Comparison of ENCODE assay signal across 17 cellular contexts in the genomic region with DNA sequence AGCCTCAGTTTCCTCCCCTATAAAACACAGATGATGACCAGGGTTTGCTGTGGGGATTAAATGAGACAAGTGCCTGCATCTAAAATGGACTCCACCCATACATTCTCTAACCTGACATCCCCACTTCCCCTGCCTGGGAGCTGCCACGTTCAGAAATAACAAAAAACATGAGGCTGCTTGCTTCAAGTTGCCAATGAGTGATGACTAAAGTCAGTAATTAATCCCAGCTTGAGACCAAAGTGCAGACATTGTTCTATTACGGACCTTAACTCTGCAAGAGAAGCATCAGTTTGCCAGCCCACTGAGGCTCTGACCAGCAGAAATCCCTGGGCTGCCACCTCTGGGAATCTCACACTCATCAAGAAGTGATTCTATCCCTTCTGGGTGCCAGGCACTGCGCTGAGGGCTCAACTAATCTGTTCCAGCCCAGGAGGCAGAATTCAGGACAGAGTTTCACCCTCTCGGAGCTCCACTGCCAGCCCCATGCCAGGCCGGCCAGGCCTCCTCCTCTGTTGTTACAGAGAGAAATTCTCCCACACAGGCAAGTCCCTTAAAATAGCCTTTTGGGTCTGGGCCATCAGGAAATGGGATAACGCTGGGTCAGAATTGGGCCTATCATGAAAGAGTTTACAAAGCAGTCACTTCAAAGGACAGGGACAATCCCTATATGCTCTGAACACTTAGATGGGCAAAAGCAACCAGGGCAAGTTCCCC. TPM values are rescaled to one million over a fixed set of nuclear protein-coding genes. Genes with fewer than 3 reads are reported as not detected.
DNase-seq lines count a peak whose midpoint lies in the region; ATAC-seq and TF ChIP-seq lines count a peak whose summit lies in the region.
"Had no signal": no experiment of that assay in that cellular context is flagged by ENCODE, and none has a peak within 500 bp of the region (broad histone marks: within the 10 kb centered on the region; RNA-seq: fewer than 3 reads in every experiment).

No MANE protein-coding gene starts in this region.

- H3K27me3 Mint-ChIP-seq in activated T-helper 2 cell treated with anti-CD3 and anti-CD28 coated beads, Interferon-gamma antibody, Interleukin-2, Interleukin-4, amounts not matched to agents 10 μg/mL and 5 μg/mL and 100 μg/mL, durations not matched to agents 14 hours and 24 hours and 36 hours (ENCODE audit: low read depth): peaks cover 6% of the 10 kb centered on the region
- H3K27me3 Mint-ChIP-seq: activated CD8-positive, alpha-beta T cell treated with anti-CD3 and anti-CD28 coated beads for 36 hours had no signal

- H3K4me3 ChIP-seq in fibroblast of the aortic adventitia (ENCODE audit: low read depth, low read length) (no peak overlapping the region), mucosa of rectum (ENCODE audit: low read length in 2 of 2) (no peak overlapping the region), upper lobe of left lung (no peak overlapping the region)
- H3K4me3 ChIP-seq: K562 had no signal

- peak in 1 of 2 donors; percentile 7 for ATAC-seq in upper lobe of left lung (ENCODE audit: low FRiP score in 2 of 2)
- ATAC-seq in omental fat pad (ENCODE audit: low FRiP score): no peak
- ATAC-seq: activated CD8-positive, alpha-beta T cell treated with anti-CD3 and anti-CD28 coated beads for 36 hours; effector memory CD8-positive, alpha-beta T cell; K562; stimulated activated naive CD8-positive, alpha-beta T cell treated with anti-CD3 and anti-CD28 coated beads, Interleukin-15, Interleukin-2, amounts not matched to agents 100 U/mL and 50 U/mL, for 24 hours had no signal

- H3K27ac ChIP-seq in mucosa of rectum (ENCODE audit: low read depth in 2 of 2, low read length in 2 of 2) (peak overlapping the region; percentile 27 to 49), upper lobe of left lung (peak overlapping the region; percentile 13 to 73 (median 50))

- H3K27ac Mint-ChIP-seq in activated T-helper 2 cell treated with anti-CD3 and anti-CD28 coated beads, Interferon-gamma antibody, Interleukin-2, Interleukin-4, amounts not matched to agents 10 μg/mL and 5 μg/mL and 100 μg/mL, durations not matched to agents 14 hours and 24 hours and 36 hours: no peak overlapping the region
- H3K27ac Mint-ChIP-seq: activated CD8-positive, alpha-beta T cell treated with anti-CD3 and anti-CD28 coated beads for 36 hours; effector memory CD8-positive, alpha-beta T cell; nephron progenitor cell had no signal

- intact Hi-C loops in activated T-helper 2 cell treated with anti-CD3 and anti-CD28 coated beads, Interferon-gamma antibody, Interleukin-2, Interleukin-4, amounts not matched to agents 10 μg/mL and 5 μg/mL and 100 μg/mL, durations not matched to agents 14 hours and 24 hours and 36 hours (cut with micrococcal nuclease): no loop called here

- H3K4me1 ChIP-seq in mucosa of rectum (ENCODE audit: control insufficient read depth in 2 of 2, insufficient read depth in 2 of 2, low read length in 2 of 2) (peaks cover 49 to 76% of the 10 kb centered on the region in 2 donors), upper lobe of left lung (peaks cover 43 to 57% (median 50%) of the 10 kb centered on the region in 4 donors)

- WGBS in upper lobe of left lung, 2 donors: 38 to 39% methylated on average over 5 to 6 of the region's 6 CpGs

- peak overlapping the region in 1 of 2 donors; percentile 21 for H3K9ac ChIP-seq in mucosa of rectum (ENCODE audit: low read depth in 1 of 2, low read length in 2 of 2)

- H3K27me3 ChIP-seq in mucosa of rectum (ENCODE audit: control insufficient read depth in 2 of 2, insufficient read depth in 2 of 2, low read length in 2 of 2) (no peaks in the 10 kb centered on the region), upper lobe of left lung (no peaks in the 10 kb centered on the region)

- TF ChIP-seq EP300 in upper lobe of left lung (IDR thresholded peaks at IDR 0.05): no peak

- DNase-seq in amniotic stem cell (lab: John Stamatoyannopoulos, UW) (peak; percentile 13), fibroblast of the aortic adventitia (ENCODE audit: low read depth) (peak; percentile 91), upper lobe of left lung (no peak), Ammon's horn (ENCODE audit: low spot score) (no peak), NCI-H1930 (lab: John Stamatoyannopoulos, UW) (no peak), omental fat pad (ENCODE audit: low spot score) (no peak)
- DNase-seq in activated T-helper 2 cell treated with anti-CD3 and anti-CD28 coated beads, Interferon-gamma antibody, Interleukin-2, Interleukin-4, amounts not matched to agents 10 μg/mL and 5 μg/mL and 100 μg/mL, durations not matched to agents 14 hours and 24 hours and 36 hours (ENCODE audit: low spot score): no peak
- DNase-seq: activated CD8-positive, alpha-beta T cell treated with anti-CD3 and anti-CD28 coated beads for 36 hours; activated naive CD4-positive, alpha-beta T cell treated with anti-CD3 and anti-CD28 coated beads, Interleukin-2, amount 50 U/mL, for 16 hours; effector memory CD8-positive, alpha-beta T cell; NCI-H2081 treated with DMSO at 0.1 percent for 48 hours; nephron progenitor cell; stimulated activated CD4-positive, alpha-beta T cell treated with anti-CD3 and anti-CD28 coated beads, Interleukin-2, amount 100 ng/mL, for 24 hours; stimulated activated naive CD8-positive, alpha-beta T cell treated with anti-CD3 and anti-CD28 coated beads, Interleukin-15, Interleukin-2, amounts not matched to agents 100 U/mL and 50 U/mL, for 24 hours; T-helper 2 cell had no signal

- peaks cover 17% of the 10 kb centered on the region for H3K4me1 Mint-ChIP-seq in activated T-helper 2 cell treated with anti-CD3 and anti-CD28 coated beads, Interferon-gamma antibody, Interleukin-2, Interleukin-4, amounts not matched to agents 10 μg/mL and 5 μg/mL and 100 μg/mL, durations not matched to agents 14 hours and 24 hours and 36 hours (ENCODE audit: low read depth)

- H3K4me3 Mint-ChIP-seq in activated T-helper 2 cell treated with anti-CD3 and anti-CD28 coated beads, Interferon-gamma antibody, Interleukin-2, Interleukin-4, amounts not matched to agents 10 μg/mL and 5 μg/mL and 100 μg/mL, durations not matched to agents 14 hours and 24 hours and 36 hours (ENCODE audit: low read depth): no peak overlapping the region
- H3K4me3 Mint-ChIP-seq: activated CD8-positive, alpha-beta T cell treated with anti-CD3 and anti-CD28 coated beads for 36 hours; effector memory CD8-positive, alpha-beta T cell; nephron progenitor cell had no signal

- no peaks in the 10 kb centered on the region for H3K9me3 ChIP-seq in mucosa of rectum (ENCODE audit: control insufficient read depth in 2 of 2, low read length in 2 of 2)
- H3K9me3 ChIP-seq in upper lobe of left lung: no peaks in the 10 kb centered on the region

- H3K36me3 Mint-ChIP-seq in activated T-helper 2 cell treated with anti-CD3 and anti-CD28 coated beads, Interferon-gamma antibody, Interleukin-2, Interleukin-4, amounts not matched to agents 10 μg/mL and 5 μg/mL and 100 μg/mL, durations not matched to agents 14 hours and 24 hours and 36 hours (ENCODE audit: low read depth): no peaks in the 10 kb centered on the region

- TF ChIP-seq CTCF in fibroblast of the aortic adventitia (IDR thresholded peaks at IDR 0.05; ENCODE audit: insufficient read depth, low read length) (no peak), upper lobe of left lung (IDR thresholded peaks at IDR 0.05) (no peak), omental fat pad (IDR thresholded peaks at IDR 0.05) (no peak)

- no peaks in the 10 kb centered on the region for H3K9me3 Mint-ChIP-seq in activated T-helper 2 cell treated with anti-CD3 and anti-CD28 coated beads, Interferon-gamma antibody, Interleukin-2, Interleukin-4, amounts not matched to agents 10 μg/mL and 5 μg/mL and 100 μg/mL, durations not matched to agents 14 hours and 24 hours and 36 hours
- H3K9me3 Mint-ChIP-seq: activated CD8-positive, alpha-beta T cell treated with anti-CD3 and anti-CD28 coated beads for 36 hours; effector memory CD8-positive, alpha-beta T cell; nephron progenitor cell had no signal

- H3K36me3 ChIP-seq in mucosa of rectum (ENCODE audit: control insufficient read depth in 2 of 2, insufficient read depth in 2 of 2, low read length in 2 of 2) (no peaks in the 10 kb centered on the region), upper lobe of left lung (no peaks in the 10 kb centered on the region)

- TF ChIP-seq POLR2A in upper lobe of left lung (IDR thresholded peaks at IDR 0.05): no peak

RNA-seq across cellular contexts. Expression of a gene that starts 11.4 kb away (rescaled TPM):
- total RNA-seq in fibroblast of the aortic adventitia (ENCODE audit: low replicate concordance) (15.8 and 20.4 TPM in 2 replicates), upper lobe of left lung (10 to 100 TPM; 19.6 to 42.2 (median 30.8) TPM), omental fat pad (10 to 100 TPM; 21.0 to 36.3 (median 22.5) TPM)
- 8.3 and 8.6 TPM in 2 replicates for total RNA-seq in activated T-helper 2 cell treated with anti-CD3 and anti-CD28 coated beads, Interferon-gamma antibody, Interleukin-2, Interleukin-4, amounts not matched to agents 10 μg/mL and 5 μg/mL and 100 μg/mL, durations not matched to agents 14 hours and 24 hours and 36 hours

Comparison
In these comparisons a context has a peak if more than half of its experiments do, and no peak if none do; other contexts are left out.
1. DNase-seq: peak in amniotic stem cell (single experiment) and fibroblast of the aortic adventitia (single experiment); none in upper lobe of left lung (0 of 2), Ammon's horn (single experiment), NCI-H1930 (0 of 2), activated T-helper 2 cell treated with anti-CD3 and anti-CD28 coated beads, Interferon-gamma antibody, Interleukin-2, Interleukin-4, amounts not matched to agents 10 μg/mL and 5 μg/mL and 100 μg/mL, durations not matched to agents 14 hours and 24 hours and 36 hours (single experiment) and omental fat pad (single experiment).